In the genomic region with DNA sequence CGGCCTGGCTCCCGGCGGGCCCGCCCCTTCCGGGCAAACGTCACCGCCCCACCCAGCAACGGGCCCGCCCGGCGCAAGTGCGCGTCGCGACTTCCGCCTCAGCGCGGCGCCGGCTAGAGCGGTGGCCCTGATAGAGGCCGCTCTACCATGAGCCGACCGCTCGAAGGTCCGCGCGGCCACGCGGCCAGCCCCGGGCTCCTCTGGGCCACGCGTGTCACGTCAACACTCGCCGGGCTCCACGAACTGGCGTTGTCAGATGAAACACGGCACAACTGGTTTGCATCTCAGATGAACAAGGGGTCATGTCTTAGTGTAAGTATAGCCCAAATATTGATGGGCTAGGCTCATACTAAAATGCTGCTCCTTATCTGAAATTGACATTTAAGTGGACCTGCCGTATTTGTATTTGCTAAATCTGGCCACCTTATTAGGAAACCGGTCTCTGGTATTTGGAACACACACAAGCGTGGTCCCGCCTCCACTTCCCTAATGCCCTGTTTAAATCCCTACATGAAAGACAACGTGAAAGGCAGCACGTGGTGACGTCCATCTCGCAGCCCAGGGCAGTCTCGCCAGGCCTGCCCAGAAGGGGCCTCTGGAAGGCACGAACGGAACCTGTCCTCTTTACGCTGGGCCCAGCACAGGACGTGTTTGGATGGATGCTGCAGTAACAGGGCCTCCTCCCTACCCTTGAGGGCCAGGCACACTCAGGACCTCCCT, we compare ENCODE assay signal across 8 cellular contexts. TPM values are rescaled to one million over a fixed set of nuclear protein-coding genes. Genes with fewer than 3 reads are reported as not detected.
DNase-seq lines count a peak whose midpoint lies in the region; ATAC-seq, FAIRE-seq and TF ChIP-seq lines count a peak whose summit lies in the region.

Gene ZNF598 (minus strand): TSS at position 31 of the 720 bp plus-strand sequence.

- no peaks in the 10 kb centered on the region for H3K27me3 Mint-ChIP-seq in activated T-helper 2 cell treated with anti-CD3 and anti-CD28 coated beads, Interferon-gamma antibody, Interleukin-2, Interleukin-4, amounts not matched to agents 10 μg/mL and 5 μg/mL and 100 μg/mL, durations not matched to agents 14 hours and 24 hours and 36 hours (ENCODE audit: low read depth)
- H3K27me3 Mint-ChIP-seq in natural killer cell treated with Interleukin-12 subunit alpha and Interleukin-12 subunit beta and Interleukin-15 and Interleukin-18, amount 100 ng/mL, for 72 hours, result no peaks in the 10 kb centered on the region
- H3K27me3 Mint-ChIP-seq in stimulated activated naive CD8-positive, alpha-beta T cell treated with anti-CD3 and anti-CD28 coated beads, Interleukin-15, Interleukin-2, amounts not matched to agents 100 ng/mL and 50 ng/mL, for 24 hours, result no peaks in the 10 kb centered on the region

- peaks cover 7% of the 10 kb centered on the region for H3K36me3 ChIP-seq in HUES64 (ENCODE audit: insufficient read depth, low read length)

- peak within 1 kb of the TSS; percentile 92 for H3K9ac ChIP-seq in HUES64 (ENCODE audit: low read depth, low read length)

- intact Hi-C loops in activated T-helper 2 cell treated with anti-CD3 and anti-CD28 coated beads, Interferon-gamma antibody, Interleukin-2, Interleukin-4, amounts not matched to agents 10 μg/mL and 5 μg/mL and 100 μg/mL, durations not matched to agents 14 hours and 24 hours and 36 hours (cut with micrococcal nuclease), result loop anchor here (1.0 to 5.0 kb wide), 2 partner anchors 18 to 37 kb away; partner anchors contain the start of genes NTHL1 and TSC2

- H3K4me3 Mint-ChIP-seq in activated T-helper 2 cell treated with anti-CD3 and anti-CD28 coated beads, Interferon-gamma antibody, Interleukin-2, Interleukin-4, amounts not matched to agents 10 μg/mL and 5 μg/mL and 100 μg/mL, durations not matched to agents 14 hours and 24 hours and 36 hours (ENCODE audit: low read depth), result peak within 1 kb of the TSS; percentile 97
- peak within 1 kb of the TSS; percentile 97 for H3K4me3 Mint-ChIP-seq in natural killer cell treated with Interleukin-12 subunit alpha and Interleukin-12 subunit beta and Interleukin-15 and Interleukin-18, amount 100 ng/mL, for 72 hours
- H3K4me3 Mint-ChIP-seq in stimulated activated naive CD8-positive, alpha-beta T cell treated with anti-CD3 and anti-CD28 coated beads, Interleukin-15, Interleukin-2, amounts not matched to agents 100 ng/mL and 50 ng/mL, for 24 hours, result peak within 1 kb of the TSS; percentile 98

- H3K9me3 Mint-ChIP-seq in activated T-helper 2 cell treated with anti-CD3 and anti-CD28 coated beads, Interferon-gamma antibody, Interleukin-2, Interleukin-4, amounts not matched to agents 10 μg/mL and 5 μg/mL and 100 μg/mL, durations not matched to agents 14 hours and 24 hours and 36 hours, result no peaks in the 10 kb centered on the region
- H3K9me3 Mint-ChIP-seq in natural killer cell treated with Interleukin-12 subunit alpha and Interleukin-12 subunit beta and Interleukin-15 and Interleukin-18, amount 100 ng/mL, for 72 hours, result no peaks in the 10 kb centered on the region
- no peaks in the 10 kb centered on the region for H3K9me3 Mint-ChIP-seq in stimulated activated naive CD8-positive, alpha-beta T cell treated with anti-CD3 and anti-CD28 coated beads, Interleukin-15, Interleukin-2, amounts not matched to agents 100 ng/mL and 50 ng/mL, for 24 hours

- 4% methylated on average over 52 of the region's 52 CpGs for WGBS in HUES64

- no peaks in the 10 kb centered on the region for H3K9me3 ChIP-seq in HUES64 (ENCODE audit: insufficient read depth, low read depth, low read length)

- H3K27ac Mint-ChIP-seq in activated T-helper 2 cell treated with anti-CD3 and anti-CD28 coated beads, Interferon-gamma antibody, Interleukin-2, Interleukin-4, amounts not matched to agents 10 μg/mL and 5 μg/mL and 100 μg/mL, durations not matched to agents 14 hours and 24 hours and 36 hours, result peak within 1 kb of the TSS; percentile 92
- H3K27ac Mint-ChIP-seq in natural killer cell treated with Interleukin-12 subunit alpha and Interleukin-12 subunit beta and Interleukin-15 and Interleukin-18, amount 100 ng/mL, for 72 hours, result peak within 1 kb of the TSS; percentile 96
- H3K27ac Mint-ChIP-seq in stimulated activated naive CD8-positive, alpha-beta T cell treated with anti-CD3 and anti-CD28 coated beads, Interleukin-15, Interleukin-2, amounts not matched to agents 100 ng/mL and 50 ng/mL, for 24 hours, result peak within 1 kb of the TSS; percentile 97

- peak; percentile 85 for DNase-seq in COLO829 (ENCODE audit: low spot score)
- peak; percentile 99 for DNase-seq in GM20000 (ENCODE audit: low spot score)
- peak; percentile 65 for DNase-seq in RCC 7860 (ENCODE audit: low spot score)
- DNase-seq in activated T-helper 2 cell treated with anti-CD3 and anti-CD28 coated beads, Interferon-gamma antibody, Interleukin-2, Interleukin-4, amounts not matched to agents 10 μg/mL and 5 μg/mL and 100 μg/mL, durations not matched to agents 14 hours and 24 hours and 36 hours (ENCODE audit: low spot score), result peak; percentile 74
- peak; percentile 76 for DNase-seq in fibroblast of peridontal ligament (ENCODE audit: extremely low read depth)
- DNase-seq in natural killer cell treated with Interleukin-12 subunit alpha and Interleukin-12 subunit beta and Interleukin-15 and Interleukin-18, amount 100 ng/mL, for 72 hours (ENCODE audit: low spot score), result peak; percentile 89

- no peaks in the 10 kb centered on the region for H3K27me3 ChIP-seq in HUES64 (ENCODE audit: insufficient read depth, low read length)

- TF ChIP-seq CTCF in GM20000 (IDR thresholded peaks at IDR 0.05; ENCODE audit: extremely low read depth, missing control alignments), result no peak

- H3K27ac ChIP-seq in HUES64 (ENCODE audit: low read depth, low read length), result peak within 1 kb of the TSS; percentile 81

- peak; percentile 97 to 99 for ATAC-seq in natural killer cell treated with Interleukin-12 subunit alpha and Interleukin-12 subunit beta and Interleukin-15 and Interleukin-18, amount 100 ng/mL, for 72 hours

- FAIRE-seq in RCC 7860 (lab: Jason Lieb, UNC), result no peak

- peak within 1 kb of the TSS; percentile 96 for H3K4me3 ChIP-seq in HUES64 (ENCODE audit: low read length)

- peaks cover 22% of the 10 kb centered on the region for H3K4me1 Mint-ChIP-seq in activated T-helper 2 cell treated with anti-CD3 and anti-CD28 coated beads, Interferon-gamma antibody, Interleukin-2, Interleukin-4, amounts not matched to agents 10 μg/mL and 5 μg/mL and 100 μg/mL, durations not matched to agents 14 hours and 24 hours and 36 hours (ENCODE audit: low read depth)
- H3K4me1 Mint-ChIP-seq in natural killer cell treated with Interleukin-12 subunit alpha and Interleukin-12 subunit beta and Interleukin-15 and Interleukin-18, amount 100 ng/mL, for 72 hours (ENCODE audit: low read depth in 2 of 2), result peaks cover 28 to 37% of the 10 kb centered on the region in 2 donors
- peaks cover 43% of the 10 kb centered on the region for H3K4me1 Mint-ChIP-seq in stimulated activated naive CD8-positive, alpha-beta T cell treated with anti-CD3 and anti-CD28 coated beads, Interleukin-15, Interleukin-2, amounts not matched to agents 100 ng/mL and 50 ng/mL, for 24 hours (ENCODE audit: low read depth)

- H3K4me1 ChIP-seq in HUES64 (ENCODE audit: insufficient read depth, low read length), result peaks cover 14% of the 10 kb centered on the region; the same call in 1 of the 2 replicates

- peaks cover 33% of the 10 kb centered on the region for H3K36me3 Mint-ChIP-seq in activated T-helper 2 cell treated with anti-CD3 and anti-CD28 coated beads, Interferon-gamma antibody, Interleukin-2, Interleukin-4, amounts not matched to agents 10 μg/mL and 5 μg/mL and 100 μg/mL, durations not matched to agents 14 hours and 24 hours and 36 hours (ENCODE audit: low read depth)
- H3K36me3 Mint-ChIP-seq in natural killer cell treated with Interleukin-12 subunit alpha and Interleukin-12 subunit beta and Interleukin-15 and Interleukin-18, amount 100 ng/mL, for 72 hours, result no peaks in the 10 kb centered on the region
- peaks cover 19% of the 10 kb centered on the region for H3K36me3 Mint-ChIP-seq in stimulated activated naive CD8-positive, alpha-beta T cell treated with anti-CD3 and anti-CD28 coated beads, Interleukin-15, Interleukin-2, amounts not matched to agents 100 ng/mL and 50 ng/mL, for 24 hours (ENCODE audit: low read depth)

RNA-seq across cellular contexts. Expression of gene ZNF598, which starts in this region (rescaled TPM):
- 28.1 TPM for polyA plus RNA-seq in HUES64 (2013, experiment 1 of 2)
- 25.1 TPM for polyA plus RNA-seq in HUES64 (2013, experiment 2 of 2)
- 82.0 and 83.3 TPM in 2 replicates for total RNA-seq in activated T-helper 2 cell treated with anti-CD3 and anti-CD28 coated beads, Interferon-gamma antibody, Interleukin-2, Interleukin-4, amounts not matched to agents 10 μg/mL and 5 μg/mL and 100 μg/mL, durations not matched to agents 14 hours and 24 hours and 36 hours
- 100 to 1,000 TPM in 1 of 2 donors, 10 to 100 TPM in 1; 83.1 to 163 TPM for total RNA-seq in natural killer cell treated with Interleukin-12 subunit alpha and Interleukin-12 subunit beta and Interleukin-15 and Interleukin-18, amount 100 ng/mL, for 72 hours

Comparison
In these comparisons a context has a peak if more than half of its experiments do, and no peak if none do; other contexts are left out.
1. Peak in every context shown above with its lines: DNase-seq, ATAC-seq, H3K4me3 ChIP-seq and H3K27ac ChIP-seq.